In the genomic region with DNA sequence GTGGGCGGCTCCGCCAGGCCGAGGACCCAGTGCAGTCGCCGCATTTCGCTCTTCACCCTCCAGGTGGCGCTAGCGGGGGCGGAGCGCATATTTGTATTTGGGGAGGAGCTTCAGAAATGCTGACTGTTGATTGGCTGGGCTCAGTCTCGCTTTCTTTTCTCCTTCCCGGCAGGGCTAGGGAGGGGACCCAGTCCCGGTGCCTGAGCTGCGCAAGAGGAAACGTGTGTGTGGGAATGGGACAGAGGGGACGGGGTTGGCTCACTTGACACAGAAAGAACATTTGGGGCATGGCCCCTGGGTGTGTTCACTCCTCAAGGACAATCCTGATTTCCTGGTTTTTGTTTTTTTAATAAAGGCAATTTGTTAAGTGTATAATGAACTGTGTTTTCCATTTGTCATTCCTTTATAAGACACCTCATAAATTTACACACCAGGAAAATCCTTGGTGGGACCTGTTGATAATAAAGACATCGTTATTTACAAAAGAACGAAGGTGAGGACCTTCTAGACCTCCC, we compare ENCODE assay signal across 8 cellular contexts. TPM values are rescaled to one million over a fixed set of nuclear protein-coding genes. Genes with fewer than 3 reads are reported as not detected.
DNase-seq lines count a peak whose midpoint lies in the region; ATAC-seq, FAIRE-seq and TF ChIP-seq lines count a peak whose summit lies in the region.

No MANE protein-coding gene starts in this region.

- ATAC-seq in HG02763 (IDR thresholded peaks at IDR 0.05; ENCODE audit: unreplicated experiment) (peak; percentile 85), left cardiac atrium (peak; percentile 98 to 99)

- H3K4me1 ChIP-seq in adrenal gland (replicated peaks in 1 of 2): peaks cover 0 to 5% of the 10 kb centered on the region in 2 donors
- no peaks in the 10 kb centered on the region for H3K4me1 ChIP-seq in prostate gland (replicated peaks)
- H3K4me1 ChIP-seq in urinary bladder (ENCODE audit: insufficient read depth): no peaks in the 10 kb centered on the region

- intact Hi-C loops in adrenal gland (cut with DNase I) (loop anchor here in 1 of 2 donors (10.0 kb wide), 1 partner anchor 163 kb away; no protein-coding TSS in a partner anchor), left cardiac atrium (cut with DNase I) (no loop called here), prostate gland (cut with DNase I) (loop anchor here (5.0 kb wide), 1 partner anchor 160 kb away; no protein-coding TSS in a partner anchor)

- FAIRE-seq in GM12892 (lab: Jason Lieb, UNC): peak; percentile 99

- no peaks in the 10 kb centered on the region for H3K27me3 ChIP-seq in adrenal gland
- no peaks in the 10 kb centered on the region for H3K27me3 ChIP-seq in prostate gland (replicated peaks; ENCODE audit: insufficient read depth)

- 0 to 3% (median 2%) methylated on average over 9 to 18 of the region's 18 CpGs for WGBS in adrenal gland, 4 donors
- WGBS in prostate gland: under 1% methylated on average over 18 of the region's 18 CpGs
- WGBS in urinary bladder: under 1% methylated on average over 18 of the region's 18 CpGs

- H3K27ac ChIP-seq in adrenal gland: peak overlapping the region in 4 of 5 donors; percentile 2 to 52 (median 41)
- peak overlapping the region; percentile 4 to 49 for H3K27ac ChIP-seq in prostate gland
- no peak overlapping the region for H3K27ac ChIP-seq in urinary bladder (ENCODE audit: low read depth)

- DNase-seq in GM12892 (ENCODE audit: insufficient read length): peak; percentile 84
- DNase-seq in NCI-H1417 treated with DMSO at 0.1 percent for 48 hours (lab: John Stamatoyannopoulos, UW): peak; percentile 91
- DNase-seq in T follicular helper cell (ENCODE audit: low read depth): peak; percentile 87
- DNase-seq in adrenal gland: peak; percentile 91 to 96 (median 93)
- DNase-seq in left cardiac atrium: peak; percentile 91
- DNase-seq in prostate gland (ENCODE audit: low spot score): peak; percentile 91

- peak; percentile 87 to 99 (median 94) for TF ChIP-seq CTCF in adrenal gland (IDR thresholded peaks at IDR 0.05)
- peak; percentile 92 to 99 (median 97) for TF ChIP-seq CTCF in prostate gland (IDR thresholded peaks at IDR 0.05)

- H3K9me3 ChIP-seq in adrenal gland (replicated peaks in 1 of 3) (no peaks in the 10 kb centered on the region), prostate gland (no peaks in the 10 kb centered on the region)

- TF ChIP-seq POLR2A in GM12892 (IDR thresholded peaks at IDR 0.05; ENCODE audit: low read depth, low read length) (peak; percentile 88), adrenal gland (IDR thresholded peaks at IDR 0.05) (peak; percentile 22 to 67), prostate gland (IDR thresholded peaks at IDR 0.05) (peak; percentile 84)

- H3K4me3 ChIP-seq in adrenal gland (peak overlapping the region in 2 of 4 donors; percentile 7 to 54), prostate gland (peak overlapping the region; percentile 24 to 26), urinary bladder (ENCODE audit: low read depth, low read length) (peak overlapping the region; percentile 45)

- H3K36me3 ChIP-seq in adrenal gland (replicated peaks in 1 of 2): no peaks in the 10 kb centered on the region
- H3K36me3 ChIP-seq in prostate gland: no peaks in the 10 kb centered on the region
- no peaks in the 10 kb centered on the region for H3K36me3 ChIP-seq in urinary bladder (ENCODE audit: insufficient read depth)

RNA-seq across cellular contexts. Expression of a gene that starts 20.4 kb away (rescaled TPM):
- polyA plus RNA-seq in GM12892 (2012; ENCODE audit: missing spikeins): 16.1 TPM
- total RNA-seq in adrenal gland (10 to 100 TPM; 10.6 to 53.4 (median 26.1) TPM), left cardiac atrium (10 to 100 TPM; 18.4 to 19.1 TPM), prostate gland (10 to 100 TPM in 1 of 2 donors, 1 to 10 TPM in 1; 8.7 to 28.2 TPM), urinary bladder (34.1 TPM)
- polyA plus RNA-seq in adrenal gland (10 to 100 TPM; 12.1 to 26.0 (median 17.3) TPM), urinary bladder (11.4 TPM)
